ENCODE assay signal across 8 cellular contexts in the genomic region with DNA sequence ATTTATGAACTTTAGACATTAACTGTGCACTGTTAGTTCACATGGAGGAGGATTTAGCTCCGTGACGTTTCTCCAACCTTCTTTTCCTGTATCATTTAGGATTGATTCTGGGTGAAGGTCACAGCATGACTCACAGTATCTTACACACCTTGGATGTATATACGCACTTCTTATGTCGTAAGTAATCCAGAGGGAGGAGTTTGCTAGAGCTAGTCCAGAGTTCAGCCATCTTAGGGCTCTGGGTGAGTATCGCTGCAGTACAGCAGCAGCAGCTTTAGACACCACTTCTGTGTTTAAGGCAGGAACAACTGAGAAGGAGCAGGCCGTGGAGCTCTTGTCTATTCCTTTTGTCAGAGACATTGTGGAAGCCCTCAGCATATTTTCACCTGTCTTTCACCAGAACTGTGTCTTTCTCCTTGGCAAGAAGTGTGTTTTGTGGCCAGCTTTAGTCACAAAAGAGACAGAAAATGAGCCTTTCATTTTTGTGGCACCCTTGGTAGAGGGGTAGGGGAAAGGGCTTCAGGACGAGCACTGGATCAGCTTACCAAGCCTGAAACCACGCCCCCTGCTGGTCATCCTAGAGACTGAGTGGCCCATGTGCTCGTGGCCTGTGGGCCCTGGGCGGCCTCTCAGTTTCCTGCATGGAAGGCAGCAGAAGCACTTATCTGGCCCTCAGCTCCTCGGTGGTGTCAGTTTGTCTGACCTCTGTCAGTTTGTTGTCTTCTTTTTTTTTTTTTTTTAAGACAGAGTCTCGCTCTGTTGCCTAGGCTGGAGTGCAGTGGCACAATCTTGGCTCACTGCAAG.
DNase-seq lines count a peak whose midpoint lies in the region; ATAC-seq and TF ChIP-seq lines count a peak whose summit lies in the region.

No MANE protein-coding gene starts in this region.

- H3K9me3 ChIP-seq in CD8-positive, alpha-beta T cell (ENCODE audit: low read length) = no peaks in the 10 kb centered on the region
- H3K9me3 ChIP-seq in RWPE2 (ENCODE audit: severe bottlenecking) = no peaks in the 10 kb centered on the region
- H3K9me3 ChIP-seq in gastroesophageal sphincter = no peaks in the 10 kb centered on the region
- no peaks in the 10 kb centered on the region for H3K9me3 ChIP-seq in prostate gland

- H3K9me3 Mint-ChIP-seq in CD8-positive, alpha-beta T cell = no peaks in the 10 kb centered on the region
- H3K9me3 Mint-ChIP-seq in HFFc6 = no peaks in the 10 kb centered on the region
- no peaks in the 10 kb centered on the region for H3K9me3 Mint-ChIP-seq in activated T-helper 17 cell treated with anti-CD3 and anti-CD28 coated beads, Interleukin-2, amount 50 U/mL, for 72 hours

- TF ChIP-seq CTCF in CD8-positive, alpha-beta T cell (IDR thresholded peaks at IDR 0.05) = peak; percentile 67
- TF ChIP-seq CTCF in HFFc6 (IDR thresholded peaks at IDR 0.05) (peak; percentile 90), RWPE2 (IDR thresholded peaks at IDR 0.05; ENCODE audit: poor library complexity, severe bottlenecking) (peak; percentile 77), gastroesophageal sphincter (IDR thresholded peaks at IDR 0.05) (peak; percentile 52 to 78 (median 63)), prostate gland (IDR thresholded peaks at IDR 0.05) (peak; percentile 47 to 64 (median 52))

- peak; percentile 28 to 80 (median 68) for DNase-seq in CD8-positive, alpha-beta T cell
- DNase-seq in HFFc6 (peak; percentile 26), RWPE2 (ENCODE audit: low spot score) (no peak), prostate gland (ENCODE audit: low spot score) (no peak), NCI-H128 (lab: John Stamatoyannopoulos, UW; ENCODE audit: unreplicated experiment) (no peak)

- intact Hi-C loops in CD8-positive, alpha-beta T cell (cut with DNase I, micrococcal nuclease) = no loop called here
- intact Hi-C loops in prostate gland (cut with DNase I) = no loop called here

- 42 to 52% methylated on average over 8 to 12 of the region's 12 CpGs for WGBS in gastroesophageal sphincter (ENCODE audit: low coverage in 1 of 2), 2 donors
- 56% methylated on average over 12 of the region's 12 CpGs for WGBS in prostate gland

- no peak overlapping the region for H3K4me3 Mint-ChIP-seq in CD8-positive, alpha-beta T cell
- no peak overlapping the region for H3K4me3 Mint-ChIP-seq in HFFc6
- H3K4me3 Mint-ChIP-seq in activated T-helper 17 cell treated with anti-CD3 and anti-CD28 coated beads, Interleukin-2, amount 50 U/mL, for 72 hours = no peak overlapping the region

- no peak for TF ChIP-seq EP300 in gastroesophageal sphincter (IDR thresholded peaks at IDR 0.05)

- H3K36me3 Mint-ChIP-seq in CD8-positive, alpha-beta T cell = peaks cover 28% of the 10 kb centered on the region
- H3K36me3 Mint-ChIP-seq in HFFc6 (ENCODE audit: low read depth) = no peaks in the 10 kb centered on the region
- H3K36me3 Mint-ChIP-seq in activated T-helper 17 cell treated with anti-CD3 and anti-CD28 coated beads, Interleukin-2, amount 50 U/mL, for 72 hours (ENCODE audit: low read depth) = peaks cover 15% of the 10 kb centered on the region

- no peaks in the 10 kb centered on the region for H3K27me3 ChIP-seq in CD8-positive, alpha-beta T cell (ENCODE audit: insufficient read depth, low read length)
- H3K27me3 ChIP-seq in RWPE2 (ENCODE audit: insufficient read depth, poor library complexity, severe bottlenecking) (no peaks in the 10 kb centered on the region), gastroesophageal sphincter (no peaks in the 10 kb centered on the region), prostate gland (replicated peaks; ENCODE audit: insufficient read depth) (no peaks in the 10 kb centered on the region)

- no peak overlapping the region for H3K27ac Mint-ChIP-seq in CD8-positive, alpha-beta T cell
- no peak overlapping the region for H3K27ac Mint-ChIP-seq in HFFc6
- no peak overlapping the region for H3K27ac Mint-ChIP-seq in activated T-helper 17 cell treated with anti-CD3 and anti-CD28 coated beads, Interleukin-2, amount 50 U/mL, for 72 hours

- peak; percentile 61 for ATAC-seq in CD8-positive, alpha-beta T cell
- ATAC-seq in RWPE2 (ENCODE audit: low read depth) (peak; percentile 36; the same call in 2 of the 3 replicates), gastroesophageal sphincter (no peak), HG03039 (IDR thresholded peaks at IDR 0.05; ENCODE audit: unreplicated experiment) (no peak)
- peak; percentile 74 for ATAC-seq in activated T-helper 17 cell treated with anti-CD3 and anti-CD28 coated beads, Interleukin-2, amount 50 U/mL, for 72 hours (replicated peaks)

- no peak overlapping the region for H3K4me3 ChIP-seq in CD8-positive, alpha-beta T cell (ENCODE audit: low read depth, low read length)
- no peak overlapping the region for H3K4me3 ChIP-seq in RWPE2 (ENCODE audit: severe bottlenecking)
- H3K4me3 ChIP-seq in gastroesophageal sphincter = no peak overlapping the region
- H3K4me3 ChIP-seq in prostate gland = no peak overlapping the region

- H3K4me1 ChIP-seq in CD8-positive, alpha-beta T cell (ENCODE audit: insufficient read depth, low read length) = no peaks in the 10 kb centered on the region
- H3K4me1 ChIP-seq in RWPE2 (ENCODE audit: insufficient read depth, poor library complexity, severe bottlenecking) (peaks cover 6% of the 10 kb centered on the region), gastroesophageal sphincter (peaks cover 6 to 92% (median 29%) of the 10 kb centered on the region in 3 donors), prostate gland (replicated peaks) (no peaks in the 10 kb centered on the region)

- H3K4me1 Mint-ChIP-seq in CD8-positive, alpha-beta T cell (ENCODE audit: low read depth) = peaks cover 6% of the 10 kb centered on the region
- peaks cover 47% of the 10 kb centered on the region for H3K4me1 Mint-ChIP-seq in HFFc6 (ENCODE audit: low read depth)
- H3K4me1 Mint-ChIP-seq in activated T-helper 17 cell treated with anti-CD3 and anti-CD28 coated beads, Interleukin-2, amount 50 U/mL, for 72 hours = peaks cover 9% of the 10 kb centered on the region

- POLR2A ChIA-PET in CD8-positive, alpha-beta T cell (lab: Charles Lee) = interaction anchor here (1.0 kb wide), 1 partner anchor 298 kb away, joined by 3 read pairs; no protein-coding TSS in a partner anchor

- H3K36me3 ChIP-seq in CD8-positive, alpha-beta T cell (ENCODE audit: insufficient read depth, low read length) = no peaks in the 10 kb centered on the region
- no peaks in the 10 kb centered on the region for H3K36me3 ChIP-seq in RWPE2 (ENCODE audit: low read depth)
- peaks cover 0 to 22% of the 10 kb centered on the region in 2 donors for H3K36me3 ChIP-seq in gastroesophageal sphincter
- H3K36me3 ChIP-seq in prostate gland = no peaks in the 10 kb centered on the region

- no peak overlapping the region for H3K27ac ChIP-seq in CD8-positive, alpha-beta T cell (ENCODE audit: low read depth, low read length)
- no peak overlapping the region for H3K27ac ChIP-seq in RWPE2 (ENCODE audit: poor library complexity, severe bottlenecking)
- H3K27ac ChIP-seq in gastroesophageal sphincter = peak overlapping the region in 3 of 4 donors; percentile 57 to 77 (median 58)
- H3K27ac ChIP-seq in prostate gland = no peak overlapping the region

- CTCF ChIA-PET in CD8-positive, alpha-beta T cell (lab: Charles Lee) = interaction anchor here (0.6 to 8.5 kb wide), 61 partner anchors 11 to 873 kb away, joined by 3 to 239 read pairs (median 4); a partner anchor contains a TSS

- H3K27me3 Mint-ChIP-seq in CD8-positive, alpha-beta T cell (ENCODE audit: low read depth) = no peaks in the 10 kb centered on the region
- H3K27me3 Mint-ChIP-seq in HFFc6 (ENCODE audit: insufficient read depth) = no peaks in the 10 kb centered on the region; the same call in none of the 2 replicates
- no peaks in the 10 kb centered on the region for H3K27me3 Mint-ChIP-seq in activated T-helper 17 cell treated with anti-CD3 and anti-CD28 coated beads, Interleukin-2, amount 50 U/mL, for 72 hours

- TF ChIP-seq POLR2A in gastroesophageal sphincter (IDR thresholded peaks at IDR 0.05) (no peak), prostate gland (IDR thresholded peaks at IDR 0.05) (no peak)

Comparison
In these comparisons a context has a peak if more than half of its experiments do, and no peak if none do; other contexts are left out.
1. ATAC-seq: peak in CD8-positive, alpha-beta T cell (single experiment), RWPE2 (single experiment) and activated T-helper 17 cell treated with anti-CD3 and anti-CD28 coated beads, Interleukin-2, amount 50 U/mL, for 72 hours (single experiment); none in gastroesophageal sphincter (single experiment) and HG03039 (single experiment).
2. DNase-seq: peak in CD8-positive, alpha-beta T cell (7 of 7) and HFFc6 (single experiment); none in RWPE2 (single experiment), prostate gland (single experiment) and NCI-H128 (single experiment).
3. H3K27ac ChIP-seq: peak in gastroesophageal sphincter (3 of 4); none in CD8-positive, alpha-beta T cell (single experiment), RWPE2 (single experiment) and prostate gland (0 of 2).
4. Peak in every context shown above with its lines, with median percentiles within 50 percentile points of each other: CTCF ChIP-seq.